Comparison of ENCODE assay signal across 12 cellular contexts in genomic region chr15:84752700-84753099, GRCh38. TPM values are rescaled to one million over a fixed set of nuclear protein-coding genes. Genes with fewer than 3 reads are reported as not detected.
DNase-seq lines count a peak whose midpoint lies in the region; ATAC-seq, FAIRE-seq and TF ChIP-seq lines count a peak whose summit lies in the region.
"Had no signal": no experiment of that assay in that cellular context is flagged by ENCODE, and none has a peak within 500 bp of the region (broad histone marks: within the 10 kb centered on the region; RNA-seq: fewer than 3 reads in every experiment).

No MANE protein-coding gene starts in this region.

- H3K4me3 ChIP-seq in Caco-2 (ENCODE audit: low read depth, low read length) (no peak overlapping the region), foreskin fibroblast (ENCODE audit: low read depth in 1 of 2, low read length in 2 of 2) (peak overlapping the region in 1 of 2 donors; percentile 9)

- H3K9me3 ChIP-seq in Caco-2, result no peaks in the 10 kb centered on the region

- no peaks in the 10 kb centered on the region for H3K9me3 Mint-ChIP-seq in Caco-2 (ENCODE audit: unreplicated experiment)
- H3K9me3 Mint-ChIP-seq: activated T-helper 2 cell treated with anti-CD3 and anti-CD28 coated beads, Interferon-gamma antibody, Interleukin-2, Interleukin-4, amounts not matched to agents 10 μg/mL and 5 μg/mL and 100 μg/mL, durations not matched to agents 14 hours and 24 hours and 36 hours had no signal

- POLR2A ChIA-PET in Caco-2 (lab: Charles Lee), result no interaction called here

- no peaks in the 10 kb centered on the region for H3K36me3 ChIP-seq in Caco-2 (ENCODE audit: control insufficient read depth, insufficient read depth, low read length)

- H3K36me3 Mint-ChIP-seq in Caco-2 (ENCODE audit: insufficient read depth, unreplicated experiment), result peaks cover 11% of the 10 kb centered on the region

- TF ChIP-seq CTCF in Caco-2 (IDR thresholded peaks at IDR 0.05; ENCODE audit: insufficient read depth in 1 of 2, low read depth in 1 of 2, low read length in 1 of 2, severe bottlenecking in 1 of 2, unreplicated experiment in 1 of 2) (no peak), foreskin fibroblast (IDR thresholded peaks at IDR 0.05; ENCODE audit: low read depth, low read length) (no peak)

- peak; percentile 45 for FAIRE-seq in RCC 7860 (lab: Jason Lieb, UNC)

- H3K4me1 ChIP-seq in Caco-2, result peaks cover 50% of the 10 kb centered on the region

- DNase-seq in Caco-2, result no peak
- DNase-seq in RCC 7860 (ENCODE audit: low spot score), result peak; percentile 25
- peak; percentile 26 to 67 for DNase-seq in foreskin fibroblast
- peak; percentile 28 for DNase-seq in renal cortical epithelial cell (ENCODE audit: low read depth)
- no peak for DNase-seq in putamen (ENCODE audit: low spot score)
- no peak for DNase-seq in NCI-H1048 (lab: John Stamatoyannopoulos, UW)
- DNase-seq: KBM-7, NCI-H510A treated with DMSO at 0.1 percent for 48 hours, T1000 had no signal

- ATAC-seq in HG03457 (IDR thresholded peaks at IDR 0.05; ENCODE audit: unreplicated experiment), result no peak
- no peak for ATAC-seq in HG03097 (IDR thresholded peaks at IDR 0.05; ENCODE audit: low FRiP score, unreplicated experiment)

- H3K27ac Mint-ChIP-seq in Caco-2 (ENCODE audit: unreplicated experiment), result no peak overlapping the region

- peak overlapping the region; percentile 11 for H3K4me3 Mint-ChIP-seq in Caco-2 (ENCODE audit: unreplicated experiment)

- no peaks in the 10 kb centered on the region for H3K27me3 Mint-ChIP-seq in Caco-2 (ENCODE audit: insufficient read depth, unreplicated experiment)

- intact Hi-C loops in Caco-2 (cut with micrococcal nuclease; ENCODE audit: unreplicated experiment), result loop anchor here (2.0 kb wide), 1 partner anchor 228 kb away; the partner anchor contains the start of gene PDE8A

- no TSS peak for BruUV-seq in Caco-2 (replicated peaks; lab: Mats Ljungman, UMichigan)

- H3K27me3 ChIP-seq in Caco-2 (replicated peaks; ENCODE audit: control insufficient read depth, insufficient read depth, low read length), result no peaks in the 10 kb centered on the region

- CTCF ChIA-PET in Caco-2 (lab: Charles Lee), result no interaction called here

- H3K4me1 Mint-ChIP-seq in Caco-2 (ENCODE audit: low read depth, unreplicated experiment), result peaks cover 26% of the 10 kb centered on the region

RNA-seq across cellular contexts. Expression of gene ZNF592, which starts 4.3 kb away (rescaled TPM):
- total RNA-seq in Caco-2 (2022), result 29.1 and 30.6 TPM in 2 replicates
- total RNA-seq in renal cortical epithelial cell, result 2.4 and 16.8 TPM in 2 replicates

RNA-seq across cellular contexts. Expression of gene SEC11A, which starts 36.8 kb away (rescaled TPM):
- total RNA-seq in Caco-2 (2022) (200 and 211 TPM in 2 replicates), renal cortical epithelial cell (291 and 378 TPM in 2 replicates)

Comparison
In these comparisons a context has a peak if more than half of its experiments do, and no peak if none do; other contexts are left out.
1. DNase-seq: peak in RCC 7860 (single experiment), foreskin fibroblast (2 of 2) and renal cortical epithelial cell (single experiment); none in Caco-2 (0 of 2), putamen (single experiment) and NCI-H1048 (single experiment).